In the genomic region with DNA sequence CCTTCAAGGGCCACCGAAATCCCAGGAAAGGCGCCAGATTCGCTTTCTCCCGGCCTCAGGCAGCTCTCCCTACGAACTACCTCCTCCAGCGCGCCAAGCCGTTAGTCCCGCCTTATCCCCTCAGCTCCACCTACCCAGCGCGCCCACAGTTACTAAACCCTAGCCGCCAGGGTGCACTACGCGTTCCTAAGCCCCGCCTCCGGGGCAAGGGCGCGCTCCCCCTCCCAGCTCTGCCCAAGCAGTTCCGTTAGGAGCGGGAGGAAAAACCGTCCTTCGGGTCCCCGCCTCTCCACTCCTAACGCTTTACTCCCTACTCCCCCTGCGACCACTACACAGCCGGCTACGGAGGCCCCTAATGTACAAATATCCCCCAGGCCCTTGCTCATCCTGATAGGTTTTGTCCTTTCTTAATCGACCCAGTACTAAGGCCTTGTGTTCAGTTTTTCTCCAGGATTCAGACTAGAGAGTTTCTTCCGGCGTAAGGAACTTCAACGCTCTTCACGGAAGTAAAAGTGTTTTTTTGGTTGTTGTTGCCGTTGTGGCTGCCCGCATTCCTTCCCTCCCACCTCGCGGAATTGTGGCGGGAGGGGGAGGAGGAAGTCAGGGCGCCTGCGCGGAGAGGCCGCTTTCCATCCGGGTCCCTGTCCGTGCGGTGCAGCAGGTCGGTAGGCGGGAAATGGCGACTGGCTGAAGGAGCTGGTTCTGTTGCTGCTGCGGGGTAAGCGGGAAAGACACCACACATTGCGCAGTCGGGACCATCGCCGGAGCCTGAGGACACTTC, we compare ENCODE assay signal across 8 cellular contexts. TPM values are rescaled to one million over a fixed set of nuclear protein-coding genes. Genes with fewer than 3 reads are reported as not detected.
A peak's percentile ranks its signal among the peaks of the same experiment; 100 is the strongest.
DNase-seq lines count a peak whose midpoint lies in the region; ATAC-seq and TF ChIP-seq lines count a peak whose summit lies in the region.

TSS of gene CTDSPL2 (plus strand) at position 655 of the 781 bp plus-strand sequence. CDS start 31,386 bp downstream, outside the sequence.

- TF ChIP-seq RAD21 in liver (IDR thresholded peaks at IDR 0.05) = peak; percentile 48 to 56

- peaks cover 38% of the 10 kb centered on the region for H3K4me1 ChIP-seq in CD4-positive, alpha-beta memory T cell (ENCODE audit: insufficient read depth, low read length)
- peaks cover 1 to 22% (median 14%) of the 10 kb centered on the region in 4 donors for H3K4me1 ChIP-seq in liver (ENCODE audit: control insufficient read depth in 4 of 4, insufficient read depth in 4 of 4, low read length in 3 of 4)

- H3K4me3 ChIP-seq in CD4-positive, alpha-beta memory T cell (ENCODE audit: low read length in 2 of 2) = peak within 1 kb of the TSS; percentile 57 to 96
- peak within 1 kb of the TSS; percentile 63 to 95 (median 84) for H3K4me3 ChIP-seq in liver (ENCODE audit: low read depth in 1 of 3, low read length in 3 of 3)

- H3K9ac ChIP-seq in liver (ENCODE audit: low read depth in 1 of 2, low read length in 2 of 2) = peak within 1 kb of the TSS; percentile 81 to 92

- POLR2A ChIA-PET in CD4-positive, alpha-beta memory T cell (lab: Charles Lee; ENCODE audit: partially characterized antibody) = interaction anchor here (0.6 to 4.2 kb wide), 16 partner anchors 9 to 603 kb away, joined by 3 to 65 read pairs (median 4); partner anchors contain the start of genes B2M, EIF3J, GOLM2 and MFAP1

- peaks cover 32 to 66% (median 44%) of the 10 kb centered on the region in 4 donors for H3K4me1 Mint-ChIP-seq in CD4-positive, alpha-beta memory T cell

- peaks cover 4 to 24% of the 10 kb centered on the region in 2 donors for H3K36me3 Mint-ChIP-seq in CD4-positive, alpha-beta memory T cell

- under 1% methylated on average over 53 of the region's 53 CpGs for WGBS in liver

- peaks cover 0 to 5% (median 0%) of the 10 kb centered on the region in 8 donors for H3K9me3 Mint-ChIP-seq in CD4-positive, alpha-beta memory T cell

- no peaks in the 10 kb centered on the region for H3K36me3 ChIP-seq in CD4-positive, alpha-beta memory T cell (ENCODE audit: insufficient read depth, low read length)
- H3K36me3 ChIP-seq in liver (ENCODE audit: control insufficient read depth in 4 of 4, insufficient read depth in 3 of 4, low read depth in 1 of 4, low read length in 3 of 4) = no peaks in the 10 kb centered on the region

- no peaks in the 10 kb centered on the region for H3K27me3 ChIP-seq in CD4-positive, alpha-beta memory T cell (ENCODE audit: insufficient read depth, low read length)
- no peaks in the 10 kb centered on the region for H3K27me3 ChIP-seq in liver (ENCODE audit: control insufficient read depth in 4 of 4, insufficient read depth in 4 of 4, low read length in 3 of 4)

- peak; percentile 94 to 96 (median 95) for DNase-seq in CD4-positive, alpha-beta memory T cell
- DNase-seq in NCI-H82 (lab: John Stamatoyannopoulos, UW) (peak; percentile 100), dermis microvascular lymphatic vessel endothelial cell (ENCODE audit: low read depth in 2 of 2) (peak; percentile 97 to 100)
- DNase-seq in activated CD4-positive, alpha-beta T cell treated with anti-CD3 and anti-CD28 coated beads, Interleukin-2, amount 50 U/mL, for 48 hours = peak; percentile 96 to 97
- DNase-seq in stimulated activated CD4-positive, alpha-beta T cell treated with anti-CD3 and anti-CD28 coated beads, Interleukin-4, amount 100 ng/mL, for 24 hours = peak; percentile 94

- intact Hi-C loops in CD4-positive, alpha-beta memory T cell (cut with micrococcal nuclease) = loop anchor here (1.0 to 10.0 kb wide), 7 partner anchors 75 to 1158 kb away; partner anchors contain the start of genes BLOC1S6, GOLM2 and WDR76

- peak within 1 kb of the TSS; percentile 98 to 100 (median 99) for H3K27ac Mint-ChIP-seq in CD4-positive, alpha-beta memory T cell

- ATAC-seq in GM19438 (IDR thresholded peaks at IDR 0.05; ENCODE audit: low read depth, unreplicated experiment) (peak; percentile 89), HG03575 (IDR thresholded peaks at IDR 0.05; ENCODE audit: extremely low read depth, insufficient number of reproducible peaks, low FRiP score, unreplicated experiment) (peak; percentile 58)

- H3K27ac ChIP-seq in CD4-positive, alpha-beta memory T cell (ENCODE audit: low read depth, low read length) = peak within 1 kb of the TSS; percentile 99
- H3K27ac ChIP-seq in liver (ENCODE audit: low read depth in 1 of 2, low read length in 2 of 2) = peak within 1 kb of the TSS; percentile 86 to 97

- peak; percentile 32 for TF ChIP-seq CTCF in liver (IDR thresholded peaks at IDR 0.05; ENCODE audit: low read depth, low read length, missing input control)

- H3K27me3 Mint-ChIP-seq in CD4-positive, alpha-beta memory T cell = peaks cover 0 to 2% of the 10 kb centered on the region in 2 donors

- CTCF ChIA-PET in CD4-positive, alpha-beta memory T cell (lab: Charles Lee; ENCODE audit: partially characterized antibody) = interaction anchor here (0.5 to 3.5 kb wide), 17 partner anchors 9 to 650 kb away, joined by 3 to 15 read pairs (median 3); partner anchors contain the start of genes ELL3 and GOLM2

- H3K4me3 Mint-ChIP-seq in CD4-positive, alpha-beta memory T cell = peak within 1 kb of the TSS; percentile 95 to 100 (median 98)

- no peaks in the 10 kb centered on the region for H3K9me3 ChIP-seq in CD4-positive, alpha-beta memory T cell (ENCODE audit: control insufficient read depth in 1 of 2, low read length in 2 of 2)
- no peaks in the 10 kb centered on the region for H3K9me3 ChIP-seq in liver (ENCODE audit: control insufficient read depth in 4 of 4, low read length in 3 of 4)

TF ChIP-seq in liver, 16 proteins besides CTCF, POLR2A, EP300 and RAD21:
- TF ChIP-seq JUND (IDR thresholded peaks at IDR 0.05) = peak; percentile 31 to 65
- TF ChIP-seq GABPA (IDR thresholded peaks at IDR 0.05 in 1 of 2, conservative IDR thresholded peaks at IDR 0.05 in 1 of 2) = peak; percentile 17 to 80
- peak in 1 of 2 donors; percentile 49 for TF ChIP-seq RXRA (IDR thresholded peaks at IDR 0.05)
- TF ChIP-seq NR2F2 (IDR thresholded peaks at IDR 0.05) = peak; percentile 43
- TF ChIP-seq HNF4A (conservative IDR thresholded peaks at IDR 0.05) = peak in 1 of 2 donors; percentile 13
- TF ChIP-seq, protein P1, sequence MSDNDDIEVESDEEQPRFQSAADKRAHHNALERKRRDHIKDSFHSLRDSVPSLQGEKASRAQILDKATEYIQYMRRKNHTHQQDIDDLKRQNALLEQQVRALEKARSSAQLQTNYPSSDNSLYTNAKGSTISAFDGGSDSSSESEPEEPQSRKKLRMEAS (IDR thresholded peaks at IDR 0.05) = peak; percentile 39
- TF ChIP-seq EGR1 (IDR thresholded peaks at IDR 0.05; ENCODE audit: low read depth in 2 of 2) = peak; percentile 32 to 75
- TF ChIP-seq, protein P2, sequence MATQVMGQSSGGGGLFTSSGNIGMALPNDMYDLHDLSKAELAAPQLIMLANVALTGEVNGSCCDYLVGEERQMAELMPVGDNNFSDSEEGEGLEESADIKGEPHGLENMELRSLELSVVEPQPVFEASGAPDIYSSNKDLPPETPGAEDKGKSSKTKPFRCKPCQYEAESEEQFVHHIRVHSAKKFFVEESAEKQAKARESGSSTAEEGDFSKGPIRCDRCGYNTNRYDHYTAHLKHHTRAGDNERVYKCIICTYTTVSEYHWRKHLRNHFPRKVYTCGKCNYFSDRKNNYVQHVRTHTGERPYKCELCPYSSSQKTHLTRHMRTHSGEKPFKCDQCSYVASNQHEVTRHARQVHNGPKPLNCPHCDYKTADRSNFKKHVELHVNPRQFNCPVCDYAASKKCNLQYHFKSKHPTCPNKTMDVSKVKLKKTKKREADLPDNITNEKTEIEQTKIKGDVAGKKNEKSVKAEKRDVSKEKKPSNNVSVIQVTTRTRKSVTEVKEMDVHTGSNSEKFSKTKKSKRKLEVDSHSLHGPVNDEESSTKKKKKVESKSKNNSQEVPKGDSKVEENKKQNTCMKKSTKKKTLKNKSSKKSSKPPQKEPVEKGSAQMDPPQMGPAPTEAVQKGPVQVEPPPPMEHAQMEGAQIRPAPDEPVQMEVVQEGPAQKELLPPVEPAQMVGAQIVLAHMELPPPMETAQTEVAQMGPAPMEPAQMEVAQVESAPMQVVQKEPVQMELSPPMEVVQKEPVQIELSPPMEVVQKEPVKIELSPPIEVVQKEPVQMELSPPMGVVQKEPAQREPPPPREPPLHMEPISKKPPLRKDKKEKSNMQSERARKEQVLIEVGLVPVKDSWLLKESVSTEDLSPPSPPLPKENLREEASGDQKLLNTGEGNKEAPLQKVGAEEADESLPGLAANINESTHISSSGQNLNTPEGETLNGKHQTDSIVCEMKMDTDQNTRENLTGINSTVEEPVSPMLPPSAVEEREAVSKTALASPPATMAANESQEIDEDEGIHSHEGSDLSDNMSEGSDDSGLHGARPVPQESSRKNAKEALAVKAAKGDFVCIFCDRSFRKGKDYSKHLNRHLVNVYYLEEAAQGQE (IDR thresholded peaks at IDR 0.05) = no peak
- TF ChIP-seq ZBTB33 (IDR thresholded peaks at IDR 0.05) = peak; percentile 96
- TF ChIP-seq SP1 (IDR thresholded peaks at IDR 0.05) = peak; percentile 85
- no peak for TF ChIP-seq ATF3 (IDR thresholded peaks at IDR 0.05)
- TF ChIP-seq HNF4G (IDR thresholded peaks at IDR 0.05) = no peak
- TF ChIP-seq TAF1 (conservative IDR thresholded peaks at IDR 0.05) = peak; percentile 77
- no peak for TF ChIP-seq FOXA2 (IDR thresholded peaks at IDR 0.05)
- TF ChIP-seq FOXA1 (IDR thresholded peaks at IDR 0.05) = no peak
- peak; percentile 96 for TF ChIP-seq YY1 (IDR thresholded peaks at IDR 0.05)
TF ChIP-seq in liver: peak in this region for 11.

RNA-seq across cellular contexts. Expression of gene CTDSPL2, which starts in this region (rescaled TPM):
- 10 to 100 TPM; 72.0 to 74.4 TPM for total RNA-seq in CD4-positive, alpha-beta memory T cell
- 10 to 100 TPM; 33.5 to 44.5 TPM for polyA plus RNA-seq in CD4-positive, alpha-beta memory T cell
- total RNA-seq in dermis microvascular lymphatic vessel endothelial cell = 62.8 and 77.7 TPM in 2 replicates
- 10 to 100 TPM; 34.6 to 41.5 TPM for total RNA-seq in liver
- polyA plus RNA-seq in liver = 1 to 10 TPM; 3.6 to 7.8 TPM

Comparison
In these comparisons a context has a peak if more than half of its experiments do, and no peak if none do; other contexts are left out.
1. Peak in every context shown above with its lines: DNase-seq, ATAC-seq, H3K4me3 ChIP-seq and H3K27ac ChIP-seq.